In the genomic region with DNA sequence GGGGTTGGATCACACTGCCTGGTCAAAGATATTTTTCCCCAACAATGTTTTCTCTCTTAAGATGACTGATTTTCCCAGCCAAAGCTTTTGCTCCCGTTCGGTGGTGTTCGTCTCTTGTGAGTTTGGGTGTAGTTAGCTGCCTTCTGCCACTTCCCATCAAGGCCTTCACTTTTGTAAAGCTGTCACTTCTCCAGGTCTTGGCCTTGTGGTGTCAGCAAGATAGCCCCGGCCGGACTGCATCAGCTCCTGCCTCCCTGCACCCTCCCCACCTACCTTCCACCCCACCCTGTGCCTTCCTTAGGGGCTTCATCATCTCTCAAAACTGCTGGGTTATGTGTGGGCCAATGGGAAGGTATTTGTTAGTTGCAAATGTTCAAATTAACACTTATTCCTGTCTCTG, we compare ENCODE assay signal across 26 cellular contexts.
"Had no signal": no experiment of that assay in that cellular context is flagged by ENCODE, and none has a peak within 500 bp of the region (broad histone marks: within the 10 kb centered on the region; RNA-seq: fewer than 3 reads in every experiment).

No MANE protein-coding gene starts in this region.

- H3K4me1 ChIP-seq: ascending aorta, heart left ventricle had no signal

- H3K27me3 Mint-ChIP-seq: activated CD4-positive, alpha-beta T cell treated with anti-CD3 and anti-CD28 coated beads for 36 hours; activated CD8-positive, alpha-beta T cell treated with anti-CD3 and anti-CD28 coated beads for 36 hours; dendritic cell treated with granulocyte-macrophage colony-stimulating factor and Interleukin-4, amounts not matched to agents 40 ng/mL and 50 ng/mL, for 4 days had no signal

- H3K27ac Mint-ChIP-seq: activated CD4-positive, alpha-beta T cell treated with anti-CD3 and anti-CD28 coated beads for 36 hours; activated CD4-positive, alpha-beta T cell treated with anti-CD3 and anti-CD28 coated beads, Interleukin-2, amount 10 ng/mL, durations not matched to agents 7 days and 5 days; activated CD8-positive, alpha-beta T cell treated with anti-CD3 and anti-CD28 coated beads for 36 hours; activated naive CD4-positive, alpha-beta T cell treated with anti-CD3 and anti-CD28 coated beads, Interleukin-2, amount 10 ng/mL, durations not matched to agents 7 days and 5 days; activated naive CD4-positive, alpha-beta T cell treated with anti-CD3 and anti-CD28 coated beads, Interleukin-2, amount 50 U/mL, for 72 hours; activated naive CD8-positive, alpha-beta T cell treated with anti-CD3 and anti-CD28 coated beads, Interleukin-2, amount 10 ng/mL, durations not matched to agents 7 days and 5 days; activated T-helper 1 cell treated with anti-CD3 and anti-CD28 coated beads, Interleukin-12 subunit alpha, Interleukin-12 subunit beta, Interleukin-2, Interleukin-4 antibody, amounts not matched to agents 30 ng/mL and 10 ng/mL and 1 ng/mL, durations not matched to agents 14 hours and 24 hours and 36 hours; activated T-helper 2 cell treated with anti-CD3 and anti-CD28 coated beads, Interferon-gamma antibody, Interleukin-2, Interleukin-4, amounts not matched to agents 10 μg/mL and 5 μg/mL and 100 μg/mL, durations not matched to agents 14 hours and 24 hours and 36 hours; dendritic cell treated with granulocyte-macrophage colony-stimulating factor and Interleukin-4, amounts not matched to agents 40 ng/mL and 50 ng/mL, for 4 days; effector memory CD8-positive, alpha-beta T cell had no signal

- H3K9me3 Mint-ChIP-seq: activated naive CD4-positive, alpha-beta T cell treated with anti-CD3 and anti-CD28 coated beads, Interleukin-2, amount 10 ng/mL, durations not matched to agents 7 days and 5 days had no signal

- H3K27ac ChIP-seq: ascending aorta, brain microvascular endothelial cell, coronary artery, dorsolateral prefrontal cortex, epithelial cell of prostate, heart left ventricle had no signal

- DNase-seq: activated CD4-positive, alpha-beta T cell treated with anti-CD3 and anti-CD28 coated beads for 36 hours; activated CD4-positive, alpha-beta T cell treated with anti-CD3 and anti-CD28 coated beads, Interleukin-2, amount 10 ng/mL, durations not matched to agents 7 days and 5 days; activated CD4-positive, alpha-beta T cell treated with anti-CD3 and anti-CD28 coated beads, Interleukin-2, amount 50 U/mL, for 4 hours; activated CD4-positive, CD25-positive, alpha-beta regulatory T cell; activated CD4-positive, CD25-positive, alpha-beta regulatory T cell treated with anti-CD3 and anti-CD28 coated beads, Interleukin-2, amount 50 U/mL, for 72 hours; activated CD8-positive, alpha-beta memory T cell treated with anti-CD3 and anti-CD28 coated beads for 24 hours; activated CD8-positive, alpha-beta T cell treated with anti-CD3 and anti-CD28 coated beads for 36 hours; activated effector memory CD4-positive, alpha-beta T cell treated with anti-CD3 and anti-CD28 coated beads, Interleukin-2, amount 50 U/mL, for 16 hours; activated naive CD4-positive, alpha-beta T cell treated with anti-CD3 and anti-CD28 coated beads, Interleukin-2, amount 10 ng/mL, durations not matched to agents 7 days and 5 days; activated naive CD8-positive, alpha-beta T cell treated with anti-CD3 and anti-CD28 coated beads, Interleukin-2, amount 10 ng/mL, durations not matched to agents 7 days and 5 days; activated T-cell treated with anti-CD3 and anti-CD28 coated beads, Interleukin-2, amount 50 U/mL, for 48 hours; brain microvascular endothelial cell; dorsolateral prefrontal cortex; effector CD4-positive, alpha-beta T cell; effector memory CD8-positive, alpha-beta T cell; foreskin fibroblast; heart left ventricle; T-helper 2 cell had no signal

- H3K36me3 ChIP-seq: ascending aorta, brain microvascular endothelial cell, heart left ventricle had no signal

- H3K4me3 ChIP-seq: ascending aorta, coronary artery, dorsolateral prefrontal cortex, heart left ventricle had no signal

- H3K27me3 ChIP-seq: ascending aorta, brain microvascular endothelial cell had no signal

- H3K4me3 Mint-ChIP-seq: activated CD4-positive, alpha-beta T cell treated with anti-CD3 and anti-CD28 coated beads for 36 hours; activated CD4-positive, alpha-beta T cell treated with anti-CD3 and anti-CD28 coated beads, Interleukin-2, amount 10 ng/mL, durations not matched to agents 7 days and 5 days; activated CD8-positive, alpha-beta T cell treated with anti-CD3 and anti-CD28 coated beads for 36 hours; activated naive CD4-positive, alpha-beta T cell treated with anti-CD3 and anti-CD28 coated beads, Interleukin-2, amount 10 ng/mL, durations not matched to agents 7 days and 5 days; activated naive CD8-positive, alpha-beta T cell treated with anti-CD3 and anti-CD28 coated beads, Interleukin-2, amount 10 ng/mL, durations not matched to agents 7 days and 5 days; activated T-helper 1 cell treated with anti-CD3 and anti-CD28 coated beads, Interleukin-12 subunit alpha, Interleukin-12 subunit beta, Interleukin-2, Interleukin-4 antibody, amounts not matched to agents 30 ng/mL and 10 ng/mL and 1 ng/mL, durations not matched to agents 14 hours and 24 hours and 36 hours; central memory CD8-positive, alpha-beta T cell; dendritic cell treated with granulocyte-macrophage colony-stimulating factor and Interleukin-4, amounts not matched to agents 40 ng/mL and 50 ng/mL, for 4 days; effector memory CD8-positive, alpha-beta T cell had no signal

- H3K36me3 Mint-ChIP-seq: activated naive CD4-positive, alpha-beta T cell treated with anti-CD3 and anti-CD28 coated beads, Interleukin-2, amount 10 ng/mL, durations not matched to agents 7 days and 5 days; activated naive CD4-positive, alpha-beta T cell treated with anti-CD3 and anti-CD28 coated beads, Interleukin-2, amount 50 U/mL, for 72 hours; activated naive CD8-positive, alpha-beta T cell treated with anti-CD3 and anti-CD28 coated beads, Interleukin-2, amount 10 ng/mL, durations not matched to agents 7 days and 5 days had no signal

- H3K9me3 ChIP-seq: ascending aorta had no signal

- H3K4me1 Mint-ChIP-seq: activated CD4-positive, alpha-beta T cell treated with anti-CD3 and anti-CD28 coated beads for 36 hours; activated CD4-positive, alpha-beta T cell treated with anti-CD3 and anti-CD28 coated beads, Interleukin-2, amount 10 ng/mL, durations not matched to agents 7 days and 5 days; activated naive CD4-positive, alpha-beta T cell treated with anti-CD3 and anti-CD28 coated beads, Interleukin-2, amount 10 ng/mL, durations not matched to agents 7 days and 5 days; activated naive CD8-positive, alpha-beta T cell treated with anti-CD3 and anti-CD28 coated beads, Interleukin-2, amount 10 ng/mL, durations not matched to agents 7 days and 5 days; central memory CD8-positive, alpha-beta T cell had no signal
